In the genomic region with DNA sequence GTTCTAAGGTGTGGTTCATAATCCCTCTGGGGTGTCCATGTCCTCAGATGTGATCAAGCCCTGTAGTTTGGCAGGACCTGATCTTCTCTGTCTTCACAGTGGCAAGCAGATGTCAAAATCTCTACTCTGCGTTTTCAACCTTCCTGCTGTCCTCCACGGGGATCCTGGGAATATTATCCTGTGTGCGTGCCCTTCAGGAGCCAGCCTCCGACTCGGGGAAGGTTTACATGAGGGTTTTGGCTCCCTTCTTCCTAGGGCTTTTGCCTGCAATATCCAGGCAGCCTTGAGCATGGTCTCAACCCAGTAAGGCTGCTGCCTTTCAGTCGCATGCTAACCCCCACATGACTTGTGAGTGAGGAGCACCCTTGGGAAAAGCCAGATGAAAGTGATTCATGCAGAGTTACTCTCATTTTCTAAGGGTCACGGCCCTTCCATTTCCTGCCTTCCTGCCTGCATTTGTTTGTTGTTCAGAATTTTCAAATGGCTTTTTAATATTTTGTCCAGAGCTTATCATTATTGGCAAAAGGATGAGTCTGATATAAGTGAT, we compare ENCODE assay signal across 8 cellular contexts.
A peak's percentile ranks its signal among the peaks of the same experiment; 100 is the strongest.
DNase-seq lines count a peak whose midpoint lies in the region; ATAC-seq and TF ChIP-seq lines count a peak whose summit lies in the region.

No MANE protein-coding gene starts in this region.

- H3K9ac ChIP-seq in neuronal stem cell (ENCODE audit: low read depth, low read length, poor library complexity), result no peak overlapping the region

- no peak overlapping the region for H2AK5ac ChIP-seq in neuronal stem cell (ENCODE audit: low read depth, low read length)

- H3K4me1 Mint-ChIP-seq in activated T-cell treated with anti-CD3 and anti-CD28 coated beads, Interleukin-2, amount 50 U/mL, for 4 hours (ENCODE audit: low read depth), result peaks cover 90% of the 10 kb centered on the region

- no peak overlapping the region for H4K91ac ChIP-seq in neuronal stem cell (ENCODE audit: low read depth, low read length, poor library complexity)

- H3K23ac ChIP-seq in neuronal stem cell (ENCODE audit: low read depth, low read length, poor library complexity), result no peak overlapping the region

- H3K9me3 Mint-ChIP-seq in activated T-cell treated with anti-CD3 and anti-CD28 coated beads, Interleukin-2, amount 50 U/mL, for 4 hours, result peaks cover 3% of the 10 kb centered on the region

- H2AFZ ChIP-seq in neuronal stem cell (ENCODE audit: low read length), result no peak overlapping the region

- ATAC-seq in activated T-cell treated with anti-CD3 and anti-CD28 coated beads, Interleukin-2, amount 50 U/mL, for 4 hours, result peak; percentile 25 to 41
- ATAC-seq in RWPE2 (ENCODE audit: low read depth) (peak; percentile 85), HG02938 (IDR thresholded peaks at IDR 0.05; ENCODE audit: unreplicated experiment) (no peak)

- intact Hi-C loops in esophagus muscularis mucosa (cut with DNase I), result no loop called here

- TF ChIP-seq POLR2A in esophagus muscularis mucosa (IDR thresholded peaks at IDR 0.05; ENCODE audit: low read depth), result no peak

- H2BK120ac ChIP-seq in neuronal stem cell (ENCODE audit: low read depth, low read length), result no peak overlapping the region

- no peak for TF ChIP-seq EP300 in esophagus muscularis mucosa (IDR thresholded peaks at IDR 0.05)

- no peak overlapping the region for H3K14ac ChIP-seq in neuronal stem cell (ENCODE audit: low read length)

- no peaks in the 10 kb centered on the region for H3K9me3 ChIP-seq in RWPE2 (ENCODE audit: severe bottlenecking)
- no peaks in the 10 kb centered on the region for H3K9me3 ChIP-seq in esophagus muscularis mucosa
- H3K9me3 ChIP-seq in neuronal stem cell (replicated peaks in 1 of 2; ENCODE audit: control insufficient read depth in 2 of 2, insufficient read depth in 1 of 2, low read depth in 1 of 2, low read length in 2 of 2), result peaks cover 0 to 7% of the 10 kb centered on the region in 2 donors

- TF ChIP-seq CTCF in RWPE2 (IDR thresholded peaks at IDR 0.05; ENCODE audit: poor library complexity, severe bottlenecking) (no peak), esophagus muscularis mucosa (IDR thresholded peaks at IDR 0.05) (no peak)

- H2BK15ac ChIP-seq in neuronal stem cell (ENCODE audit: low read length), result no peak overlapping the region

- WGBS in esophagus muscularis mucosa, result 63% methylated on average over 7 of the region's 7 CpGs
- WGBS in neuronal stem cell (ENCODE audit: extremely low coverage in 2 of 2, insufficient read length in 2 of 2, insufficient replicate concordance in 1 of 2), 2 donors, result no CpG with 5 or more reads among the region's 7 CpGs

- H2BK12ac ChIP-seq in neuronal stem cell (ENCODE audit: low read length), result no peak overlapping the region

- H3K4me3 Mint-ChIP-seq in activated T-cell treated with anti-CD3 and anti-CD28 coated beads, Interleukin-2, amount 50 U/mL, for 4 hours, result peak overlapping the region; percentile 43

- peaks cover 24% of the 10 kb centered on the region for H3K36me3 Mint-ChIP-seq in activated T-cell treated with anti-CD3 and anti-CD28 coated beads, Interleukin-2, amount 50 U/mL, for 4 hours (ENCODE audit: insufficient read depth)

- H3K4me3 ChIP-seq in RWPE2 (ENCODE audit: severe bottlenecking) (no peak overlapping the region), esophagus muscularis mucosa (no peak overlapping the region), neuronal stem cell (ENCODE audit: low read length in 2 of 2) (no peak overlapping the region)

- H3K4me1 ChIP-seq in RWPE2 (ENCODE audit: insufficient read depth, poor library complexity, severe bottlenecking) (peaks cover 58% of the 10 kb centered on the region), esophagus muscularis mucosa (peaks cover 25 to 64% (median 60%) of the 10 kb centered on the region in 4 donors), neuronal stem cell (ENCODE audit: control insufficient read depth in 2 of 2, insufficient read depth in 1 of 2, low read depth in 1 of 2, low read length in 2 of 2) (peaks cover 18 to 20% of the 10 kb centered on the region in 2 donors)

- H3K4me2 ChIP-seq in neuronal stem cell (ENCODE audit: insufficient read depth, low read length, poor library complexity, severe bottlenecking), result no peak overlapping the region

- H3K27ac ChIP-seq in RWPE2 (ENCODE audit: poor library complexity, severe bottlenecking), result peak overlapping the region; percentile 75
- H3K27ac ChIP-seq in esophagus muscularis mucosa (replicated peaks in 1 of 4), result peak overlapping the region; percentile 20 to 67 (median 46)
- no peak overlapping the region for H3K27ac ChIP-seq in neuronal stem cell (replicated peaks; ENCODE audit: low read length)

- H3K27me3 Mint-ChIP-seq in activated T-cell treated with anti-CD3 and anti-CD28 coated beads, Interleukin-2, amount 50 U/mL, for 4 hours (ENCODE audit: low read depth), result no peaks in the 10 kb centered on the region

- peak; percentile 23 for DNase-seq in activated T-cell treated with anti-CD3 and anti-CD28 coated beads, Interleukin-2, amount 50 U/mL, for 4 hours
- DNase-seq in activated T-cell treated with anti-CD3 and anti-CD28 coated beads, Interleukin-2, amount 50 U/mL, for 1 hour, result no peak
- peak; percentile 64 for DNase-seq in RWPE2 (ENCODE audit: low spot score)
- no peak for DNase-seq in esophagus muscularis mucosa (ENCODE audit: extremely low spot score)
- peak; percentile 88 for DNase-seq in renal cortical epithelial cell (ENCODE audit: low read depth)
- no peak for DNase-seq in NCI-H345 treated with DMSO at 0.1 percent for 48 hours (lab: John Stamatoyannopoulos, UW; ENCODE audit: unreplicated experiment)
- no peak for DNase-seq in neuronal stem cell (ENCODE audit: low spot score)

- no peaks in the 10 kb centered on the region for H3K79me1 ChIP-seq in neuronal stem cell (ENCODE audit: low read depth, low read length)

- H3K27me3 ChIP-seq in RWPE2 (ENCODE audit: insufficient read depth, poor library complexity, severe bottlenecking) (no peaks in the 10 kb centered on the region), esophagus muscularis mucosa (no peaks in the 10 kb centered on the region), neuronal stem cell (ENCODE audit: control insufficient read depth in 3 of 3, insufficient read depth in 3 of 3, low read depth in 1 of 3, low read length in 3 of 3) (no peaks in the 10 kb centered on the region)

- no peak overlapping the region for H2BK5ac ChIP-seq in neuronal stem cell (ENCODE audit: low read length)

- H3K36me3 ChIP-seq in RWPE2 (ENCODE audit: low read depth) (0 out of 2 replicates have a peak, but pooled peaks cover 10% of the 10 kb centered on the region), esophagus muscularis mucosa (peaks cover 0 to 2% (median 0%) of the 10 kb centered on the region in 4 donors), neuronal stem cell (replicated peaks in 1 of 2; ENCODE audit: control insufficient read depth in 2 of 2, insufficient read depth in 2 of 2, low read length in 2 of 2) (peaks cover 0 to 9% of the 10 kb centered on the region in 2 donors)

- no peak overlapping the region for H3K18ac ChIP-seq in neuronal stem cell (ENCODE audit: low read length)

- no peak overlapping the region for H3K4ac ChIP-seq in neuronal stem cell (ENCODE audit: low read length)

- no peak overlapping the region for H4K8ac ChIP-seq in neuronal stem cell (ENCODE audit: low read depth, low read length)

Comparison
In these comparisons a context has a peak if more than half of its experiments do, and no peak if none do; other contexts are left out.
1. DNase-seq: peak in activated T-cell treated with anti-CD3 and anti-CD28 coated beads, Interleukin-2, amount 50 U/mL, for 4 hours (single experiment), RWPE2 (single experiment) and renal cortical epithelial cell (single experiment); none in activated T-cell treated with anti-CD3 and anti-CD28 coated beads, Interleukin-2, amount 50 U/mL, for 1 hour (single experiment), esophagus muscularis mucosa (single experiment), NCI-H345 treated with DMSO at 0.1 percent for 48 hours (single experiment) and neuronal stem cell (single experiment).